Comparison of ENCODE assay signal across 29 cellular contexts in the genomic region with DNA sequence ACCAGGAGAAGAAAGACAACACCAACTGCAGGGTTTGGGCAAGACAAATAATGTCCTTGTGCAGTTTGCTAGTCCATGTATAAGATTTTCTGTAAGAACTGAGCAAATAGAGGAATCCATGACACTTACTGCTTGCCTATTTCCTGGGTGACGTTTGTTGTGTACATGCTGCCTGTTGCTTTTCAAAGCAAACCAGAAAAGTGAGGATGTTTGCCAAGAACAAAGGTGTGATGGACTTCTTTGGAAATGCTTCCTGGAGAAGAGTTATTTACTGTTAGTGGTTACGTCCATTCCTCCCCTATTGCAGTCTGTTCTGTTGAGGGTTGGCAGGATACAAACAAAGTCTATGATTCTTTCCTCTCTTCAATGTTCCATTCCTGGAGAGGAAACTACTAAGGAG.
A peak's percentile ranks its signal among the peaks of the same experiment; 100 is the strongest.
DNase-seq lines count a peak whose midpoint lies in the region; ATAC-seq and TF ChIP-seq lines count a peak whose summit lies in the region.
"Had no signal": no experiment of that assay in that cellular context is flagged by ENCODE, and none has a peak within 500 bp of the region (broad histone marks: within the 10 kb centered on the region; RNA-seq: fewer than 3 reads in every experiment).

No MANE protein-coding gene starts in this region.

- H3K27me3 ChIP-seq in IMR-90 (ENCODE audit: control insufficient read depth, insufficient read depth, low read length), result no peaks in the 10 kb centered on the region
- H3K27me3 ChIP-seq in neuronal stem cell (ENCODE audit: control insufficient read depth in 3 of 3, insufficient read depth in 3 of 3, low read depth in 1 of 3, low read length in 3 of 3), result no peaks in the 10 kb centered on the region
- H3K27me3 ChIP-seq: MG63, neural progenitor cell, sigmoid colon, stomach, transverse colon had no signal

- H3K4me2 ChIP-seq in IMR-90 (ENCODE audit: low read depth, low read length), result no peak overlapping the region
- no peak overlapping the region for H3K4me2 ChIP-seq in neuronal stem cell (ENCODE audit: insufficient read depth, low read length, poor library complexity, severe bottlenecking)
- H3K4me2 ChIP-seq: neural progenitor cell had no signal

- H3K79me1 ChIP-seq in IMR-90 (ENCODE audit: low read depth in 1 of 2, low read length in 2 of 2) (no peaks in the 10 kb centered on the region), neuronal stem cell (ENCODE audit: low read depth, low read length) (no peaks in the 10 kb centered on the region)

- H3K9me3 Mint-ChIP-seq in endothelial cell (ENCODE audit: unreplicated experiment), result no peaks in the 10 kb centered on the region
- H3K9me3 Mint-ChIP-seq: neural progenitor cell had no signal

- in situ Hi-C loops in IMR-90 (cut with MboI; ENCODE audit: low sequenced_read_pairs), result no loop called here

- H2AK5ac ChIP-seq in IMR-90 (ENCODE audit: low read depth, low read length) (peak overlapping the region; percentile 50), neuronal stem cell (ENCODE audit: low read depth, low read length) (no peak overlapping the region)

- H3K36me3 Mint-ChIP-seq in endothelial cell (ENCODE audit: low read depth, unreplicated experiment), result no peaks in the 10 kb centered on the region
- H3K36me3 Mint-ChIP-seq: neural progenitor cell had no signal

- DNase-seq in IMR-90 (no peak), amniotic epithelial cell (ENCODE audit: low read depth) (peak; percentile 66), neuronal stem cell (ENCODE audit: low spot score) (no peak), SKM-1 (lab: John Stamatoyannopoulos, UW; ENCODE audit: unreplicated experiment) (no peak), globus pallidus (ENCODE audit: low spot score) (no peak), NCI-H2227 treated with DMSO at 0.1 percent for 48 hours (lab: John Stamatoyannopoulos, UW) (no peak), endothelial cell (ENCODE audit: low spot score) (no peak)
- DNase-seq: activated CD4-positive, alpha-beta T cell treated with anti-CD3 and anti-CD28 coated beads, Interleukin-2, amount 10 ng/mL, durations not matched to agents 24 days and 14 days; activated naive CD4-positive, alpha-beta T cell; activated T-cell treated with anti-CD3 and anti-CD28 coated beads, Interleukin-2, amount 50 U/mL, for 48 hours; amygdala; Calu3; foreskin melanocyte; HFFc6; hypothalamus; MG63; mucosa of descending colon; NCI-H1436; NCI-H2171; NCI-H526; sigmoid colon; stomach; transverse colon had no signal

- no CpG with 5 or more reads among the region's 2 CpGs for WGBS in IMR-90 (ENCODE audit: extremely low coverage in 2 of 2, insufficient read length in 1 of 2), 2 experiments
- WGBS in neuronal stem cell (ENCODE audit: extremely low coverage in 2 of 2, insufficient read length in 2 of 2, insufficient replicate concordance in 1 of 2), 2 donors, result no CpG with 5 or more reads among the region's 2 CpGs

- no peak overlapping the region for H3K23ac ChIP-seq in IMR-90 (ENCODE audit: low read depth, low read length)
- no peak overlapping the region for H3K23ac ChIP-seq in neuronal stem cell (ENCODE audit: low read depth, low read length, poor library complexity)

- no peak overlapping the region for H2AK9ac ChIP-seq in IMR-90 (replicated peaks; ENCODE audit: low read depth, low read length, poor library complexity)

- H3K4me3 Mint-ChIP-seq in endothelial cell (ENCODE audit: unreplicated experiment), result no peak overlapping the region
- H3K4me3 Mint-ChIP-seq: activated CD4-positive, alpha-beta T cell treated with anti-CD3 and anti-CD28 coated beads, Interleukin-2, amount 10 ng/mL, durations not matched to agents 24 days and 14 days; dendritic cell treated with granulocyte-macrophage colony-stimulating factor and Interleukin-4, amounts not matched to agents 40 ng/mL and 50 ng/mL, for 4 days; neural progenitor cell had no signal

- H2BK20ac ChIP-seq in IMR-90 (ENCODE audit: low read depth, low read length), result peak overlapping the region; percentile 40; the same call in 1 of the 2 replicates

- TF ChIP-seq CTCF in IMR-90 (conservative IDR thresholded peaks at IDR 0.05; ENCODE audit: low read depth, low read length), result no peak
- TF ChIP-seq CTCF in endothelial cell (IDR thresholded peaks at IDR 0.05; ENCODE audit: unreplicated experiment), result no peak

- H2BK15ac ChIP-seq in IMR-90 (ENCODE audit: low read depth, low read length) (peak overlapping the region; percentile 65; the same call in 1 of the 3 replicates), neuronal stem cell (ENCODE audit: low read length) (no peak overlapping the region)

- H3K56ac ChIP-seq in IMR-90 (ENCODE audit: extremely low read depth, insufficient read depth, low read length), result no peak overlapping the region

- H3K9me1 ChIP-seq in IMR-90 (ENCODE audit: insufficient read depth, low read length), result no peaks in the 10 kb centered on the region

- peaks cover 17% of the 10 kb centered on the region for H3K4me1 Mint-ChIP-seq in endothelial cell (ENCODE audit: unreplicated experiment)

- TF ChIP-seq POLR2A in IMR-90 (IDR thresholded peaks at IDR 0.05; ENCODE audit: low read depth, low read length), result no peak

- H4K5ac ChIP-seq in IMR-90 (ENCODE audit: low read depth, low read length), result no peak overlapping the region; the same call in 1 of the 2 replicates

- H3K14ac ChIP-seq in IMR-90 (replicated peaks; ENCODE audit: low read depth, low read length) (peak overlapping the region; percentile 32), neuronal stem cell (ENCODE audit: low read length) (no peak overlapping the region)

- no peak overlapping the region for H3K9ac ChIP-seq in IMR-90 (ENCODE audit: low read depth, low read length)
- H3K9ac ChIP-seq in neuronal stem cell (ENCODE audit: low read depth, low read length, poor library complexity), result no peak overlapping the region
- H3K9ac ChIP-seq: neural progenitor cell had no signal

- H3K4me3 ChIP-seq in IMR-90 (ENCODE audit: insufficient read depth, low read depth, low read length), result no peak overlapping the region
- no peak overlapping the region for H3K4me3 ChIP-seq in neuronal stem cell (ENCODE audit: low read length in 2 of 2)
- H3K4me3 ChIP-seq: MG63, mucosa of descending colon, neural progenitor cell, sigmoid colon, stomach, transverse colon had no signal

- no peak overlapping the region; the same call in 1 of the 2 replicates for H4K91ac ChIP-seq in IMR-90 (ENCODE audit: insufficient read depth, low read depth, low read length)
- no peak overlapping the region for H4K91ac ChIP-seq in neuronal stem cell (ENCODE audit: low read depth, low read length, poor library complexity)

- CTCF ChIA-PET in IMR-90 (lab: Yijun Ruan, JAX), result interaction anchor here (0.6 kb wide), 1 partner anchor 106 kb away, joined by 5 read pairs; no protein-coding TSS in a partner anchor

- H2BK120ac ChIP-seq in IMR-90 (ENCODE audit: low read depth, low read length) (peak overlapping the region; percentile 54), neuronal stem cell (ENCODE audit: low read depth, low read length) (no peak overlapping the region)

- peak overlapping the region; percentile 1; the same call in 1 of the 2 replicates for H3K18ac ChIP-seq in IMR-90 (ENCODE audit: low read depth, low read length)
- H3K18ac ChIP-seq in neuronal stem cell (ENCODE audit: low read length), result no peak overlapping the region

- POLR2A ChIA-PET in IMR-90 (lab: Charles Lee; ENCODE audit: unreplicated experiment), result no interaction called here

- no peak for ATAC-seq in IMR-90 (ENCODE audit: low read depth)
- ATAC-seq in esophagus mucosa, result peak; percentile 80
- ATAC-seq: mucosa of descending colon had no signal

- no peaks in the 10 kb centered on the region for H4K20me1 ChIP-seq in IMR-90 (ENCODE audit: insufficient read depth, low read length)

- H3K4me1 ChIP-seq in IMR-90 (ENCODE audit: control insufficient read depth, insufficient read depth, low read length) (peaks cover 2% of the 10 kb centered on the region), neuronal stem cell (ENCODE audit: control insufficient read depth in 2 of 2, insufficient read depth in 1 of 2, low read depth in 1 of 2, low read length in 2 of 2) (no peaks in the 10 kb centered on the region)
- H3K4me1 ChIP-seq: neural progenitor cell, stomach, transverse colon had no signal

- H3K4ac ChIP-seq in IMR-90 (ENCODE audit: low read depth, low read length), result 0 out of 2 replicates have a peak overlapping the region, but pooled peaks have one; percentile 15
- no peak overlapping the region for H3K4ac ChIP-seq in neuronal stem cell (ENCODE audit: low read length)

- no peak overlapping the region for H2BK12ac ChIP-seq in neuronal stem cell (ENCODE audit: low read length)

- H3K27ac Mint-ChIP-seq in endothelial cell (ENCODE audit: unreplicated experiment), result no peak overlapping the region
- H3K27ac Mint-ChIP-seq: activated CD4-positive, alpha-beta T cell treated with anti-CD3 and anti-CD28 coated beads, Interleukin-2, amount 10 ng/mL, durations not matched to agents 24 days and 14 days; dendritic cell treated with granulocyte-macrophage colony-stimulating factor and Interleukin-4, amounts not matched to agents 40 ng/mL and 50 ng/mL, for 4 days; HFFc6; neural progenitor cell had no signal

- no peak for TF ChIP-seq RAD21 in IMR-90 (IDR thresholded peaks at IDR 0.05; ENCODE audit: low read length)

- H3K36me3 ChIP-seq in IMR-90 (ENCODE audit: control insufficient read depth, insufficient read depth, low read length), result no peaks in the 10 kb centered on the region
- H3K36me3 ChIP-seq in neuronal stem cell (replicated peaks in 1 of 2; ENCODE audit: control insufficient read depth in 2 of 2, insufficient read depth in 2 of 2, low read length in 2 of 2), result no peaks in the 10 kb centered on the region
- H3K36me3 ChIP-seq: MG63, neural progenitor cell, sigmoid colon, stomach, transverse colon had no signal

- BruUV-seq in IMR-90 (replicated peaks; lab: Mats Ljungman, UMichigan), result no TSS peak

- intact Hi-C loops in IMR-90 (cut with micrococcal nuclease), result no loop called here

- H4K8ac ChIP-seq in IMR-90 (ENCODE audit: low read depth in 2 of 2, low read length in 2 of 2), result peak overlapping the region in 1 of 2 experiments; percentile 50; a peak in 3 of 4 replicates
- H4K8ac ChIP-seq in neuronal stem cell (ENCODE audit: low read depth, low read length), result no peak overlapping the region

- no peaks in the 10 kb centered on the region for H3K27me3 Mint-ChIP-seq in endothelial cell (ENCODE audit: unreplicated experiment)
- H3K27me3 Mint-ChIP-seq: activated CD4-positive, alpha-beta T cell treated with anti-CD3 and anti-CD28 coated beads, Interleukin-2, amount 10 ng/mL, durations not matched to agents 24 days and 14 days; dendritic cell treated with granulocyte-macrophage colony-stimulating factor and Interleukin-4, amounts not matched to agents 40 ng/mL and 50 ng/mL, for 4 days had no signal

- H3K9me3 ChIP-seq in IMR-90 (ENCODE audit: control insufficient read depth, insufficient read depth, low read length) (no peaks in the 10 kb centered on the region), neuronal stem cell (replicated peaks in 1 of 2; ENCODE audit: control insufficient read depth in 2 of 2, insufficient read depth in 1 of 2, low read depth in 1 of 2, low read length in 2 of 2) (no peaks in the 10 kb centered on the region)
- H3K9me3 ChIP-seq: MG63, mucosa of descending colon, sigmoid colon, stomach, transverse colon had no signal

- H2BK5ac ChIP-seq in IMR-90 (ENCODE audit: low read depth, low read length, poor library complexity, severe bottlenecking), result no peak overlapping the region
- H2BK5ac ChIP-seq in neuronal stem cell (ENCODE audit: low read length), result no peak overlapping the region

- dilution Hi-C loops in IMR-90 (cut with HindIII; ENCODE audit: low sequenced_read_pairs, unreplicated experiment), result no loop called here

- H2AFZ ChIP-seq in IMR-90 (replicated peaks; ENCODE audit: low read length, poor library complexity) (no peak overlapping the region), neuronal stem cell (ENCODE audit: low read length) (peak overlapping the region; percentile 69)
- H2AFZ ChIP-seq: neural progenitor cell had no signal

- H3K27ac ChIP-seq in IMR-90 (ENCODE audit: insufficient read depth, low read length) (no peak overlapping the region), neuronal stem cell (replicated peaks; ENCODE audit: low read length) (no peak overlapping the region)
- H3K27ac ChIP-seq: C4-2B, neural progenitor cell, SK-N-MC, stomach, transverse colon, VCaP had no signal
